1 cellular context compared by ENCODE assay signal in genomic region chr17:67293251-67294203, GRCh38.
TF ChIP-seq lines count a peak whose summit lies in the region.

No MANE protein-coding gene starts in this region.

TF ChIP-seq in HepG2, 621 proteins besides CTCF, POLR2A, EP300 and RAD21 (continued from another document and continues in another):
- TF ChIP-seq, protein P1, sequence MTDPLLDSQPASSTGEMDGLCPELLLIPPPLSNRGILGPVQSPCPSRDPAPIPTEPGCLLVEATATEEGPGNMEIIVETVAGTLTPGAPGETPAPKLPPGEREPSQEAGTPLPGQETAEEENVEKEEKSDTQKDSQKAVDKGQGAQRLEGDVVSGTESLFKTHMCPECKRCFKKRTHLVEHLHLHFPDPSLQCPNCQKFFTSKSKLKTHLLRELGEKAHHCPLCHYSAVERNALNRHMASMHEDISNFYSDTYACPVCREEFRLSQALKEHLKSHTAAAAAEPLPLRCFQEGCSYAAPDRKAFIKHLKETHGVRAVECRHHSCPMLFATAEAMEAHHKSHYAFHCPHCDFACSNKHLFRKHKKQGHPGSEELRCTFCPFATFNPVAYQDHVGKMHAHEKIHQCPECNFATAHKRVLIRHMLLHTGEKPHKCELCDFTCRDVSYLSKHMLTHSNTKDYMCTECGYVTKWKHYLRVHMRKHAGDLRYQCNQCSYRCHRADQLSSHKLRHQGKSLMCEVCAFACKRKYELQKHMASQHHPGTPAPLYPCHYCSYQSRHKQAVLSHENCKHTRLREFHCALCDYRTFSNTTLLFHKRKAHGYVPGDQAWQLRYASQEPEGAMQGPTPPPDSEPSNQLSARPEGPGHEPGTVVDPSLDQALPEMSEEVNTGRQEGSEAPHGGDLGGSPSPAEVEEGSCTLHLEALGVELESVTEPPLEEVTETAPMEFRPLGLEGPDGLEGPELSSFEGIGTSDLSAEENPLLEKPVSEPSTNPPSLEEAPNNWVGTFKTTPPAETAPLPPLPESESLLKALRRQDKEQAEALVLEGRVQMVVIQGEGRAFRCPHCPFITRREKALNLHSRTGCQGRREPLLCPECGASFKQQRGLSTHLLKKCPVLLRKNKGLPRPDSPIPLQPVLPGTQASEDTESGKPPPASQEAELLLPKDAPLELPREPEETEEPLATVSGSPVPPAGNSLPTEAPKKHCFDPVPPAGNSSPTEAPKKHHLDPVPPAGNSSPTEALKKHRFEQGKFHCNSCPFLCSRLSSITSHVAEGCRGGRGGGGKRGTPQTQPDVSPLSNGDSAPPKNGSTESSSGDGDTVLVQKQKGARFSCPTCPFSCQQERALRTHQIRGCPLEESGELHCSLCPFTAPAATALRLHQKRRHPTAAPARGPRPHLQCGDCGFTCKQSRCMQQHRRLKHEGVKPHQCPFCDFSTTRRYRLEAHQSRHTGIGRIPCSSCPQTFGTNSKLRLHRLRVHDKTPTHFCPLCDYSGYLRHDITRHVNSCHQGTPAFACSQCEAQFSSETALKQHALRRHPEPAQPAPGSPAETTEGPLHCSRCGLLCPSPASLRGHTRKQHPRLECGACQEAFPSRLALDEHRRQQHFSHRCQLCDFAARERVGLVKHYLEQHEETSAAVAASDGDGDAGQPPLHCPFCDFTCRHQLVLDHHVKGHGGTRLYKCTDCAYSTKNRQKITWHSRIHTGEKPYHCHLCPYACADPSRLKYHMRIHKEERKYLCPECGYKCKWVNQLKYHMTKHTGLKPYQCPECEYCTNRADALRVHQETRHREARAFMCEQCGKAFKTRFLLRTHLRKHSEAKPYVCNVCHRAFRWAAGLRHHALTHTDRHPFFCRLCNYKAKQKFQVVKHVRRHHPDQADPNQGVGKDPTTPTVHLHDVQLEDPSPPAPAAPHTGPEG (CRISPR knock-in tag; IDR thresholded peaks at IDR 0.05), result no peak
- TF ChIP-seq, protein P2, sequence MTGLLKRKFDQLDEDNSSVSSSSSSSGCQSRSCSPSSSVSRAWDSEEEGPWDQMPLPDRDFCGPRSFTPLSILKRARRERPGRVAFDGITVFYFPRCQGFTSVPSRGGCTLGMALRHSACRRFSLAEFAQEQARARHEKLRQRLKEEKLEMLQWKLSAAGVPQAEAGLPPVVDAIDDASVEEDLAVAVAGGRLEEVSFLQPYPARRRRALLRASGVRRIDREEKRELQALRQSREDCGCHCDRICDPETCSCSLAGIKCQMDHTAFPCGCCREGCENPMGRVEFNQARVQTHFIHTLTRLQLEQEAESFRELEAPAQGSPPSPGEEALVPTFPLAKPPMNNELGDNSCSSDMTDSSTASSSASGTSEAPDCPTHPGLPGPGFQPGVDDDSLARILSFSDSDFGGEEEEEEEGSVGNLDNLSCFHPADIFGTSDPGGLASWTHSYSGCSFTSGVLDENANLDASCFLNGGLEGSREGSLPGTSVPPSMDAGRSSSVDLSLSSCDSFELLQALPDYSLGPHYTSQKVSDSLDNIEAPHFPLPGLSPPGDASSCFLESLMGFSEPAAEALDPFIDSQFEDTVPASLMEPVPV (CRISPR knock-in tag; IDR thresholded peaks at IDR 0.05), result no peak
- TF ChIP-seq, protein P3, sequence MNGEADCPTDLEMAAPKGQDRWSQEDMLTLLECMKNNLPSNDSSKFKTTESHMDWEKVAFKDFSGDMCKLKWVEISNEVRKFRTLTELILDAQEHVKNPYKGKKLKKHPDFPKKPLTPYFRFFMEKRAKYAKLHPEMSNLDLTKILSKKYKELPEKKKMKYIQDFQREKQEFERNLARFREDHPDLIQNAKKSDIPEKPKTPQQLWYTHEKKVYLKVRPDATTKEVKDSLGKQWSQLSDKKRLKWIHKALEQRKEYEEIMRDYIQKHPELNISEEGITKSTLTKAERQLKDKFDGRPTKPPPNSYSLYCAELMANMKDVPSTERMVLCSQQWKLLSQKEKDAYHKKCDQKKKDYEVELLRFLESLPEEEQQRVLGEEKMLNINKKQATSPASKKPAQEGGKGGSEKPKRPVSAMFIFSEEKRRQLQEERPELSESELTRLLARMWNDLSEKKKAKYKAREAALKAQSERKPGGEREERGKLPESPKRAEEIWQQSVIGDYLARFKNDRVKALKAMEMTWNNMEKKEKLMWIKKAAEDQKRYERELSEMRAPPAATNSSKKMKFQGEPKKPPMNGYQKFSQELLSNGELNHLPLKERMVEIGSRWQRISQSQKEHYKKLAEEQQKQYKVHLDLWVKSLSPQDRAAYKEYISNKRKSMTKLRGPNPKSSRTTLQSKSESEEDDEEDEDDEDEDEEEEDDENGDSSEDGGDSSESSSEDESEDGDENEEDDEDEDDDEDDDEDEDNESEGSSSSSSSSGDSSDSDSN (CRISPR knock-in tag; IDR thresholded peaks at IDR 0.05), result no peak
- TF ChIP-seq, protein P4, sequence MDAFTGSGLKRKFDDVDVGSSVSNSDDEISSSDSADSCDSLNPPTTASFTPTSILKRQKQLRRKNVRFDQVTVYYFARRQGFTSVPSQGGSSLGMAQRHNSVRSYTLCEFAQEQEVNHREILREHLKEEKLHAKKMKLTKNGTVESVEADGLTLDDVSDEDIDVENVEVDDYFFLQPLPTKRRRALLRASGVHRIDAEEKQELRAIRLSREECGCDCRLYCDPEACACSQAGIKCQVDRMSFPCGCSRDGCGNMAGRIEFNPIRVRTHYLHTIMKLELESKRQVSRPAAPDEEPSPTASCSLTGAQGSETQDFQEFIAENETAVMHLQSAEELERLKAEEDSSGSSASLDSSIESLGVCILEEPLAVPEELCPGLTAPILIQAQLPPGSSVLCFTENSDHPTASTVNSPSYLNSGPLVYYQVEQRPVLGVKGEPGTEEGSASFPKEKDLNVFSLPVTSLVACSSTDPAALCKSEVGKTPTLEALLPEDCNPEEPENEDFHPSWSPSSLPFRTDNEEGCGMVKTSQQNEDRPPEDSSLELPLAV (CRISPR knock-in tag; conservative IDR thresholded peaks at IDR 0.05; ENCODE audit: low read depth), result no peak
- TF ChIP-seq HOMEZ (CRISPR knock-in tag; IDR thresholded peaks at IDR 0.05; ENCODE audit: low read depth) (no peak; the same call in 1 of the 2 replicates), TCF12 (IDR thresholded peaks at IDR 0.05) (no peak), TCF12 (CRISPR knock-in tag; IDR thresholded peaks at IDR 0.05) (no peak), MED13 (CRISPR knock-in tag; IDR thresholded peaks at IDR 0.05) (no peak), HIVEP1 (CRISPR knock-in tag; IDR thresholded peaks at IDR 0.05) (peak; percentile 61; the same call in 1 of the 2 replicates), MYNN (CRISPR knock-in tag; IDR thresholded peaks at IDR 0.05; ENCODE audit: low read depth) (peak; percentile 81; the same call in 1 of the 2 replicates), CHD4 (IDR thresholded peaks at IDR 0.05; ENCODE audit: borderline replicate concordance, low read length) (no peak), FIP1L1 (IDR thresholded peaks at IDR 0.05; ENCODE audit: borderline replicate concordance, insufficient read depth, low read depth, low read length) (no peak), ZBTB14 (CRISPR knock-in tag; IDR thresholded peaks at IDR 0.05) (no peak), TGIF2 (CRISPR knock-in tag; IDR thresholded peaks at IDR 0.05) (no peak), E2F2 (CRISPR knock-in tag; IDR thresholded peaks at IDR 0.05; ENCODE audit: borderline replicate concordance) (no peak), ZSCAN30 (CRISPR knock-in tag; IDR thresholded peaks at IDR 0.05) (no peak), SSRP1 (CRISPR knock-in tag; IDR thresholded peaks at IDR 0.05) (no peak), ZNF883 (CRISPR knock-in tag; IDR thresholded peaks at IDR 0.05; ENCODE audit: not compliant biosample characterization) (peak; percentile 42), POLR2AphosphoS2 (IDR thresholded peaks at IDR 0.05; ENCODE audit: low read depth, low read length) (no peak), ZNF282 (IDR thresholded peaks at IDR 0.05; ENCODE audit: partially characterized antibody) (no peak), FOXP1 (IDR thresholded peaks at IDR 0.05) (no peak), FOXP1 (CRISPR knock-in tag; IDR thresholded peaks at IDR 0.05) (no peak), ZNF329 (CRISPR knock-in tag; IDR thresholded peaks at IDR 0.05; ENCODE audit: low read depth) (no peak), NR1H2 (CRISPR knock-in tag; IDR thresholded peaks at IDR 0.05; ENCODE audit: borderline replicate concordance, low read depth) (no peak), NFE2L1 (CRISPR knock-in tag; IDR thresholded peaks at IDR 0.05; ENCODE audit: borderline replicate concordance) (no peak), ZNF460 (CRISPR knock-in tag; IDR thresholded peaks at IDR 0.05; ENCODE audit: borderline replicate concordance) (no peak), MXD4 (CRISPR knock-in tag; IDR thresholded peaks at IDR 0.05) (no peak), ZNF468 (CRISPR knock-in tag; IDR thresholded peaks at IDR 0.05) (no peak), ZC3H4 (CRISPR knock-in tag; IDR thresholded peaks at IDR 0.05; ENCODE audit: borderline replicate concordance) (no peak), ZFP36 (IDR thresholded peaks at IDR 0.05; ENCODE audit: borderline replicate concordance, low read depth, low read length, partially characterized antibody) (no peak), RXRA (CRISPR knock-in tag; IDR thresholded peaks at IDR 0.05) (peak; percentile 32; the same call in 1 of the 2 replicates), SRSF4 (IDR thresholded peaks at IDR 0.05; ENCODE audit: low read depth, low read length, poor library complexity, severe bottlenecking) (no peak), ZNF263 (CRISPR knock-in tag; IDR thresholded peaks at IDR 0.05) (no peak), SP1 (IDR thresholded peaks at IDR 0.05) (no peak), SP1 (CRISPR knock-in tag; IDR thresholded peaks at IDR 0.05) (no peak), BRD4 (CRISPR knock-in tag; IDR thresholded peaks at IDR 0.05) (no peak), KMT2B (CRISPR knock-in tag; IDR thresholded peaks at IDR 0.05) (no peak; the same call in 1 of the 2 replicates), MTA1 (CRISPR knock-in tag; IDR thresholded peaks at IDR 0.05; ENCODE audit: borderline replicate concordance) (0 out of 2 replicates have a peak, but pooled peaks have one; percentile 54), SCMH1 (CRISPR knock-in tag; IDR thresholded peaks at IDR 0.05; ENCODE audit: borderline replicate concordance) (no peak), AGO1 (IDR thresholded peaks at IDR 0.05; ENCODE audit: low read depth, low read length, poor library complexity, severe bottlenecking) (no peak), ZNF451 (CRISPR knock-in tag; IDR thresholded peaks at IDR 0.05) (no peak), SKIL (CRISPR knock-in tag; IDR thresholded peaks at IDR 0.05; ENCODE audit: borderline replicate concordance) (no peak), ZFP36L2 (CRISPR knock-in tag; IDR thresholded peaks at IDR 0.05) (no peak), MBD4 (IDR thresholded peaks at IDR 0.05; ENCODE audit: borderline replicate concordance, low read length) (no peak), PCBP2 (optimal IDR thresholded peaks at IDR 0.05; ENCODE audit: low read depth, low read length, poor library complexity, severe bottlenecking) (no peak), THAP8 (CRISPR knock-in tag; IDR thresholded peaks at IDR 0.05; ENCODE audit: borderline replicate concordance) (no peak), TOE1 (CRISPR knock-in tag; IDR thresholded peaks at IDR 0.05) (no peak), ZNF616 (CRISPR knock-in tag; IDR thresholded peaks at IDR 0.05; ENCODE audit: low read depth) (no peak), SETDB1 (CRISPR knock-in tag; IDR thresholded peaks at IDR 0.05; ENCODE audit: borderline replicate concordance) (no peak), GTF3A (CRISPR knock-in tag; conservative IDR thresholded peaks at IDR 0.05) (no peak), KAT2B (IDR thresholded peaks at IDR 0.05; ENCODE audit: borderline replicate concordance, low read depth, low read length) (no peak), BCL6 (CRISPR knock-in tag; IDR thresholded peaks at IDR 0.05) (0 out of 2 replicates have a peak, but pooled peaks have one; percentile 35)
